ENCODE assay signal across 1 cellular context in the genomic region with DNA sequence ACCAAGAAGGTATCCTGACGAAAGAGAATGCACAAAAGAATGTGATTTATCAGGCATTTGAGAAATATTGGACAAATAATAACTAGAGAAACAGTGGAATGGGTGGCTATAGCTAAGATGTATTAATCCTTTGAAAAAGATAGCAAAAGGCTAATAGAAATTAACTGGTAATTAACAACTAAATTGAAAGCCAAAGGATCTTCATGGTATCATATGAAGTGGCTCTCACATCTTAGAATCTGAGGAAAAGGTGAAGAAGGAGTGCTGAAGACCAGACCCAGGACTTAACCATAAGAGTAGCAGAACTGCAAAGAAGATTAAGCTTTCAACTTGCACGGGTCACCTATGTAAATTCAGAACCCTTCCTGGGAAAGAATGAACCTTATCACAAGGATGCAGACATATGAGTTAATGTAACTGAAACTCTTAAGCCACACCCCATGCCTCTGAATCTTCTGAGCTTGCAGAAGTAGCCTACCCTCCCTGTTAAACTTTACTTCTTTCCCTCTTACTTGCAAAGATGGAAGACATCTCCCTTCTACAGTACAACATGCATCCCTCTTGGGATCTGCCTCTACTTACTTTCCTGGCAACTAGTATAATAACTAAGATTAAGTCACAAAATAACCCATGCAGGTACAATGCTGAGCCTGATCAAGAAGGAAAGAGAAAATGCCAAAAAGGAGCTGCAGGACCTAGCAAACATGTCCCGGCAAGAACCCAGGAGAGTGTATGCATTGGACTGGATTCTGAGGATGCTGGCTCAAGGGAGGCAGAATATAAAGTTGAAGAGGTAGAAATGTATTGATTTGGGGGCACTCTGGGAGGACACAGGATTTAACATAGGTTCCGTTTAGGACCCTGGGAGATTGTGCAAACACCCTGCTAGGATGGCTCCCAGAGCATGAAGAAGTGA.
TF ChIP-seq lines count a peak whose summit lies in the region.

No MANE protein-coding gene starts in this region.

TF ChIP-seq in K562, 482 proteins besides CTCF, POLR2A, EP300 and RAD21 (continued from another document and continues in another):
- TF ChIP-seq MTA1 (IDR thresholded peaks at IDR 0.05; ENCODE audit: borderline replicate concordance) (no peak), GTF2A2 (tag; IDR thresholded peaks at IDR 0.05) (no peak), CC2D1A (IDR thresholded peaks at IDR 0.05) (no peak), ARID1B (IDR thresholded peaks at IDR 0.05) (peak; percentile 93), U2AF1 (optimal IDR thresholded peaks at IDR 0.05; ENCODE audit: low read depth, low read length) (no peak), RBM22 (IDR thresholded peaks at IDR 0.05; ENCODE audit: low read depth, low read length, poor library complexity, severe bottlenecking) (no peak), KAT7 (CRISPR knock-in tag; IDR thresholded peaks at IDR 0.05; ENCODE audit: borderline replicate concordance) (no peak), TCF7 (IDR thresholded peaks at IDR 0.05; ENCODE audit: borderline replicate concordance) (no peak), ZBTB34 (CRISPR knock-in tag; IDR thresholded peaks at IDR 0.05) (no peak), SREBF1 (IDR thresholded peaks at IDR 0.05; ENCODE audit: borderline replicate concordance, low read depth, low read length) (no peak), HOXB6 (CRISPR knock-in tag; IDR thresholded peaks at IDR 0.05; ENCODE audit: borderline replicate concordance) (no peak), NFYB (IDR thresholded peaks at IDR 0.05; ENCODE audit: extremely low read depth, insufficient read length) (no peak), RCOR1 (IDR thresholded peaks at IDR 0.05; ENCODE audit: borderline replicate concordance in 1 of 2, low read depth in 2 of 2, low read length in 2 of 2) (peak in 1 of 2 experiments; percentile 14; a peak in 1 of 4 replicates), GABPB1 (CRISPR knock-in tag; IDR thresholded peaks at IDR 0.05) (no peak), LCOR (CRISPR knock-in tag; IDR thresholded peaks at IDR 0.05) (no peak), ZNF431 (CRISPR knock-in tag; IDR thresholded peaks at IDR 0.05) (no peak), ZNF592 (IDR thresholded peaks at IDR 0.05) (no peak), RHOXF2B (CRISPR knock-in tag; conservative IDR thresholded peaks at IDR 0.05) (no peak), RAD51 (IDR thresholded peaks at IDR 0.05; ENCODE audit: borderline replicate concordance, low read depth) (0 out of 2 replicates have a peak, but pooled peaks have one; percentile 20), KLF6 (CRISPR knock-in tag; IDR thresholded peaks at IDR 0.05; ENCODE audit: borderline replicate concordance) (no peak), CHD4 (IDR thresholded peaks at IDR 0.05; ENCODE audit: insufficient read depth, insufficient replicate concordance, low read depth, low read length, poor library complexity, severe bottlenecking) (no peak), TRIM24 (IDR thresholded peaks at IDR 0.05) (peak; percentile 78 to 88), CBX3 (IDR thresholded peaks at IDR 0.05; ENCODE audit: borderline replicate concordance in 1 of 2, low read length in 2 of 2) (peak in 1 of 2 experiments; percentile 75; a peak in 1 of 3 replicates), YBX1 (IDR thresholded peaks at IDR 0.05) (no peak), SRSF1 (IDR thresholded peaks at IDR 0.05; ENCODE audit: low read depth, low read length) (no peak), TOE1 (IDR thresholded peaks at IDR 0.05; ENCODE audit: borderline replicate concordance) (no peak), TOE1 (CRISPR knock-in tag; IDR thresholded peaks at IDR 0.05; ENCODE audit: borderline replicate concordance, low read depth) (no peak), NONO (IDR thresholded peaks at IDR 0.05; ENCODE audit: low read depth in 2 of 2, low read length in 1 of 2) (no peak), ZNF41 (CRISPR knock-in tag; conservative IDR thresholded peaks at IDR 0.05) (no peak), BRD9 (IDR thresholded peaks at IDR 0.05; ENCODE audit: low read depth, partially characterized antibody) (no peak), STAT5B (CRISPR knock-in tag; IDR thresholded peaks at IDR 0.05) (no peak), ETV1 (tag; conservative IDR thresholded peaks at IDR 0.05; ENCODE audit: low read depth) (no peak), ZFP36 (IDR thresholded peaks at IDR 0.05; ENCODE audit: low read depth, low read length, partially characterized antibody) (no peak), CBFA2T2 (conservative IDR thresholded peaks at IDR 0.05) (peak; percentile 73), THRA (IDR thresholded peaks at IDR 0.05) (no peak), MIER1 (IDR thresholded peaks at IDR 0.05; ENCODE audit: low read depth) (no peak), E2F4 (CRISPR knock-in tag; IDR thresholded peaks at IDR 0.05; ENCODE audit: low read depth) (no peak), TBL1XR1 (IDR thresholded peaks at IDR 0.05; ENCODE audit: low read length in 2 of 2) (no peak), ZBTB7A (IDR thresholded peaks at IDR 0.05; ENCODE audit: borderline replicate concordance, control insufficient read depth, low read depth, low read length) (no peak), ZNF134 (CRISPR knock-in tag; conservative IDR thresholded peaks at IDR 0.05) (no peak), E2F6 (IDR thresholded peaks at IDR 0.05; ENCODE audit: borderline replicate concordance in 1 of 2, extremely low read depth in 1 of 2, insufficient read depth in 1 of 2, insufficient read length in 1 of 2, low read depth in 1 of 2, low read length in 1 of 2, poor library complexity in 1 of 2, severe bottlenecking in 1 of 2) (no peak), ZNF436 (CRISPR knock-in tag; IDR thresholded peaks at IDR 0.05) (no peak), DMBX1 (CRISPR knock-in tag; IDR thresholded peaks at IDR 0.05; ENCODE audit: borderline replicate concordance) (no peak), RB1 (IDR thresholded peaks at IDR 0.05; ENCODE audit: low read depth) (no peak), MAX (CRISPR knock-in tag; IDR thresholded peaks at IDR 0.05) (no peak)
- TF ChIP-seq, protein P1, sequence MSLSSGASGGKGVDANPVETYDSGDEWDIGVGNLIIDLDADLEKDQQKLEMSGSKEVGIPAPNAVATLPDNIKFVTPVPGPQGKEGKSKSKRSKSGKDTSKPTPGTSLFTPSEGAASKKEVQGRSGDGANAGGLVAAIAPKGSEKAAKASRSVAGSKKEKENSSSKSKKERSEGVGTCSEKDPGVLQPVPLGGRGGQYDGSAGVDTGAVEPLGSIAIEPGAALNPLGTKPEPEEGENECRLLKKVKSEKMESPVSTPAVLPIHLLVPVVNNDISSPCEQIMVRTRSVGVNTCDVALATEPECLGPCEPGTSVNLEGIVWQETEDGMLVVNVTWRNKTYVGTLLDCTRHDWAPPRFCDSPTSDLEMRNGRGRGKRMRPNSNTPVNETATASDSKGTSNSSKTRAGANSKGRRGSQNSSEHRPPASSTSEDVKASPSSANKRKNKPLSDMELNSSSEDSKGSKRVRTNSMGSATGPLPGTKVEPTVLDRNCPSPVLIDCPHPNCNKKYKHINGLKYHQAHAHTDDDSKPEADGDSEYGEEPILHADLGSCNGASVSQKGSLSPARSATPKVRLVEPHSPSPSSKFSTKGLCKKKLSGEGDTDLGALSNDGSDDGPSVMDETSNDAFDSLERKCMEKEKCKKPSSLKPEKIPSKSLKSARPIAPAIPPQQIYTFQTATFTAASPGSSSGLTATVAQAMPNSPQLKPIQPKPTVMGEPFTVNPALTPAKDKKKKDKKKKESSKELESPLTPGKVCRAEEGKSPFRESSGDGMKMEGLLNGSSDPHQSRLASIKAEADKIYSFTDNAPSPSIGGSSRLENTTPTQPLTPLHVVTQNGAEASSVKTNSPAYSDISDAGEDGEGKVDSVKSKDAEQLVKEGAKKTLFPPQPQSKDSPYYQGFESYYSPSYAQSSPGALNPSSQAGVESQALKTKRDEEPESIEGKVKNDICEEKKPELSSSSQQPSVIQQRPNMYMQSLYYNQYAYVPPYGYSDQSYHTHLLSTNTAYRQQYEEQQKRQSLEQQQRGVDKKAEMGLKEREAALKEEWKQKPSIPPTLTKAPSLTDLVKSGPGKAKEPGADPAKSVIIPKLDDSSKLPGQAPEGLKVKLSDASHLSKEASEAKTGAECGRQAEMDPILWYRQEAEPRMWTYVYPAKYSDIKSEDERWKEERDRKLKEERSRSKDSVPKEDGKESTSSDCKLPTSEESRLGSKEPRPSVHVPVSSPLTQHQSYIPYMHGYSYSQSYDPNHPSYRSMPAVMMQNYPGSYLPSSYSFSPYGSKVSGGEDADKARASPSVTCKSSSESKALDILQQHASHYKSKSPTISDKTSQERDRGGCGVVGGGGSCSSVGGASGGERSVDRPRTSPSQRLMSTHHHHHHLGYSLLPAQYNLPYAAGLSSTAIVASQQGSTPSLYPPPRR (CRISPR knock-in tag; IDR thresholded peaks at IDR 0.05; ENCODE audit: borderline replicate concordance): no peak
- TF ChIP-seq, protein P2, sequence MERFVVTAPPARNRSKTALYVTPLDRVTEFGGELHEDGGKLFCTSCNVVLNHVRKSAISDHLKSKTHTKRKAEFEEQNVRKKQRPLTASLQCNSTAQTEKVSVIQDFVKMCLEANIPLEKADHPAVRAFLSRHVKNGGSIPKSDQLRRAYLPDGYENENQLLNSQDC (CRISPR knock-in tag; IDR thresholded peaks at IDR 0.05): no peak
- TF ChIP-seq, protein P3, sequence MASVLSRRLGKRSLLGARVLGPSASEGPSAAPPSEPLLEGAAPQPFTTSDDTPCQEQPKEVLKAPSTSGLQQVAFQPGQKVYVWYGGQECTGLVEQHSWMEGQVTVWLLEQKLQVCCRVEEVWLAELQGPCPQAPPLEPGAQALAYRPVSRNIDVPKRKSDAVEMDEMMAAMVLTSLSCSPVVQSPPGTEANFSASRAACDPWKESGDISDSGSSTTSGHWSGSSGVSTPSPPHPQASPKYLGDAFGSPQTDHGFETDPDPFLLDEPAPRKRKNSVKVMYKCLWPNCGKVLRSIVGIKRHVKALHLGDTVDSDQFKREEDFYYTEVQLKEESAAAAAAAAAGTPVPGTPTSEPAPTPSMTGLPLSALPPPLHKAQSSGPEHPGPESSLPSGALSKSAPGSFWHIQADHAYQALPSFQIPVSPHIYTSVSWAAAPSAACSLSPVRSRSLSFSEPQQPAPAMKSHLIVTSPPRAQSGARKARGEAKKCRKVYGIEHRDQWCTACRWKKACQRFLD (CRISPR knock-in tag; IDR thresholded peaks at IDR 0.05): no peak
